1 cellular context compared by ENCODE assay signal in genomic region chr14:97380539-97380941, GRCh38.
TF ChIP-seq lines count a peak whose summit lies in the region.

No MANE protein-coding gene starts in this region.

TF ChIP-seq in H1, 55 proteins besides CTCF, POLR2A, EP300 and RAD21 (continued from another document):
- no peak for TF ChIP-seq CHD7 (IDR thresholded peaks at IDR 0.05; ENCODE audit: insufficient replicate concordance, low read length)
- TF ChIP-seq MAX (IDR thresholded peaks at IDR 0.05), result no peak
- TF ChIP-seq GABPA (IDR thresholded peaks at IDR 0.05; ENCODE audit: borderline replicate concordance, insufficient read depth, low read length), result no peak
